12 cellular contexts compared by ENCODE assay signal in the genomic region with DNA sequence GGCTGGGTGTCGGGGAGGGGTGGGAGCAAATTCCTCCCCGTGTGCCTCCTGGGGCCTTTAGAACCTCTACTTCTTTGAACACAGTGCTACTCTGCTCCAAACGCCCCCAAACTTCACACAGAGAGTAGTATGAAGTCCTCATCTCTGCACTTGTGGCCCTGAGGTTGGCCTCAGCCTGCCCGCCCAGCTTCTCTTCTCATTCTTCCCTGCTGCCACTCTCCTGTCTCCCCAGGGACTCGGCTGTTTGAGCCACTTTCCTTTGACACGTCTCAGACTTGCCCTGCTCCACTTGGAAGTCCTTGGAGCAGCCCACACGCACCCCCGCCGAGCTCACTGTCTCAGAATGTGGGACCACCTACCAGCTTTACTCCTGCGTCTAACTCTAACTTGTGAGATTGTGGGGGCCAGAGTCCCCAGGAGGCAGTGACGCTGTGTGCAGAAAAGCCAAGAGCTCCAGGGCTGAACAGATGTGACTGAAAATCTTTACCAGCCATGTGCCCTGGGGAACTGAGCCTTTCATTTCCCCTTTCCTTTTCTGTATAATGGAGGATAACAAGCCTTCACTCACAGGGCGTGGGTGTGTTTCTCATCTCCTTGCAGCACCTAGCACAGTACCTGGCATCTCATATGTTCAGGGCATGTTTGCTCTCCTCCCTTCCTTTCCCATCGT.
DNase-seq lines count a peak whose midpoint lies in the region; ATAC-seq, FAIRE-seq and TF ChIP-seq lines count a peak whose summit lies in the region.
"Had no signal": no experiment of that assay in that cellular context is flagged by ENCODE, and none has a peak within 500 bp of the region (broad histone marks: within the 10 kb centered on the region; RNA-seq: fewer than 3 reads in every experiment).

No MANE protein-coding gene starts in this region.

- H3K4me3 Mint-ChIP-seq in H9: no peak overlapping the region
- H3K4me3 Mint-ChIP-seq in nephron progenitor cell: no peak overlapping the region

- H3K9ac ChIP-seq in H9 (ENCODE audit: extremely low read depth, insufficient read length, low read length): no peak overlapping the region
- no peak overlapping the region for H3K9ac ChIP-seq in kidney (ENCODE audit: low read length in 2 of 2)

- H3K4me1 ChIP-seq in H9 (ENCODE audit: insufficient read depth, low read length): no peaks in the 10 kb centered on the region
- H3K4me1 ChIP-seq in kidney (ENCODE audit: control insufficient read depth in 1 of 2, insufficient read depth in 1 of 2, low read depth in 1 of 2, low read length in 2 of 2): no peaks in the 10 kb centered on the region

- H2AFZ ChIP-seq in H9 (ENCODE audit: low read length): no peak overlapping the region

- no peak for DNase-seq in H9
- DNase-seq in nephron progenitor cell: no peak
- DNase-seq in NCI-H510A treated with DMSO at 0.1 percent for 48 hours (lab: John Stamatoyannopoulos, UW): no peak
- no peak for DNase-seq in NOMO-1 (lab: John Stamatoyannopoulos, UW; ENCODE audit: unreplicated experiment in 2 of 2)
- no peak for DNase-seq in activated CD4-positive, CD25-positive, alpha-beta regulatory T cell (lab: John Stamatoyannopoulos, UW)
- DNase-seq in kidney: no peak
- DNase-seq: NCI-H774; stimulated activated naive CD8-positive, alpha-beta T cell treated with anti-CD3 and anti-CD28 coated beads, Interleukin-15, Interleukin-2, amounts not matched to agents 100 U/mL and 50 U/mL, for 24 hours had no signal

- no peaks in the 10 kb centered on the region for H3K27me3 ChIP-seq in H9 (ENCODE audit: insufficient read depth, low read length)

- H2BK20ac ChIP-seq in H9 (ENCODE audit: low read depth, low read length, poor library complexity, severe bottlenecking): no peak overlapping the region

- H3K27ac Mint-ChIP-seq in H9 (peak overlapping the region in 1 of 3 experiments; percentile 24; a peak in 2 of 7 replicates), nephron progenitor cell (peak overlapping the region; percentile 80)

- no peaks in the 10 kb centered on the region for H3K23me2 ChIP-seq in H9 (ENCODE audit: insufficient read length, low read depth, low read length, poor library complexity, severe bottlenecking)

- no peaks in the 10 kb centered on the region for H3K79me2 ChIP-seq in H9 (ENCODE audit: insufficient read depth, low read length)

- peaks cover 0 to 4% of the 10 kb centered on the region in 2 donors for H3K36me3 ChIP-seq in kidney (ENCODE audit: control insufficient read depth in 1 of 2, insufficient read depth in 2 of 2, low read length in 2 of 2)

- no peak overlapping the region for H3T11ph ChIP-seq in H9 (ENCODE audit: low read length)

- H3K9me3 ChIP-seq in H9 (ENCODE audit: control insufficient read depth, low read depth, low read length) (no peaks in the 10 kb centered on the region), kidney (ENCODE audit: control insufficient read depth in 1 of 2, low read length in 2 of 2) (no peaks in the 10 kb centered on the region)

- intact Hi-C loops in kidney (cut with DNase I): no loop called here

- no peaks in the 10 kb centered on the region for H3K79me1 ChIP-seq in H9 (ENCODE audit: insufficient read depth, low read depth, low read length, poor library complexity, severe bottlenecking)

- H3K9me3 Mint-ChIP-seq in H9: no peaks in the 10 kb centered on the region
- H3K9me3 Mint-ChIP-seq in nephron progenitor cell: no peaks in the 10 kb centered on the region

- no peak overlapping the region for H3K14ac ChIP-seq in H9 (ENCODE audit: insufficient read depth, low read length)

- FAIRE-seq in kidney (lab: Jason Lieb, UNC): no peak
- FAIRE-seq: GM12892, keratinocyte had no signal

- H4K20me1 ChIP-seq in H9 (ENCODE audit: control insufficient read depth, insufficient read depth, insufficient read length): no peaks in the 10 kb centered on the region

- H2AK5ac ChIP-seq in H9 (ENCODE audit: insufficient read length, low read length): no peak overlapping the region

- H2BK120ac ChIP-seq in H9 (ENCODE audit: low read depth, low read length, poor library complexity, severe bottlenecking): no peak overlapping the region

- no peak overlapping the region for H4K91ac ChIP-seq in H9 (ENCODE audit: insufficient read length, low read depth, low read length)

- H3K4me2 ChIP-seq in H9 (ENCODE audit: insufficient read depth, insufficient read length, low read length): no peak overlapping the region

- no peak overlapping the region for H3K27ac ChIP-seq in H9 (ENCODE audit: insufficient read length, low read depth, low read length)
- no peak overlapping the region for H3K27ac ChIP-seq in kidney (ENCODE audit: low read depth in 2 of 2, low read length in 2 of 2)

- no peak overlapping the region for H3K56ac ChIP-seq in H9 (ENCODE audit: insufficient read length, low read depth, low read length)

- no peak overlapping the region for H4K5ac ChIP-seq in H9 (ENCODE audit: insufficient read length, low read depth, low read length)

- H3K4me3 ChIP-seq in kidney (ENCODE audit: low read length in 2 of 2): no peak overlapping the region

- H3K27me3 Mint-ChIP-seq in H9 (ENCODE audit: low read depth) (peaks cover 1% of the 10 kb centered on the region; the same call in 1 of the 2 replicates), nephron progenitor cell (ENCODE audit: low read depth, poor library complexity) (peaks cover 10% of the 10 kb centered on the region)

- no peak overlapping the region for H2BK5ac ChIP-seq in H9 (ENCODE audit: insufficient read length, low read length)

- no peak overlapping the region for H2BK12ac ChIP-seq in H9 (ENCODE audit: insufficient read length, low read depth, low read length)

- H3K18ac ChIP-seq in H9 (ENCODE audit: insufficient read length, low read depth, low read length): peak overlapping the region; percentile 25

- H3K4me1 Mint-ChIP-seq in H9 (peaks cover 4 to 5% of the 10 kb centered on the region in 2 experiments), nephron progenitor cell (peaks cover 64% of the 10 kb centered on the region)

- ATAC-seq in GM18873 (IDR thresholded peaks at IDR 0.05; ENCODE audit: low FRiP score, unreplicated experiment) (peak; percentile 67), HG03460 (IDR thresholded peaks at IDR 0.05; ENCODE audit: unreplicated experiment) (peak; percentile 69)
- ATAC-seq: stimulated activated naive CD8-positive, alpha-beta T cell treated with anti-CD3 and anti-CD28 coated beads, Interleukin-15, Interleukin-2, amounts not matched to agents 100 U/mL and 50 U/mL, for 24 hours had no signal

- TF ChIP-seq CTCF in H9 (conservative IDR thresholded peaks at IDR 0.05) (no peak), nephron progenitor cell (IDR thresholded peaks at IDR 0.05) (no peak), kidney (IDR thresholded peaks at IDR 0.05; ENCODE audit: borderline replicate concordance, extremely low read depth, insufficient read depth) (no peak)

- WGBS in H9 (ENCODE audit: extremely low coverage, insufficient read length, low lambda C conversion rate): no CpG with 5 or more reads among the region's 13 CpGs

- no peaks in the 10 kb centered on the region; a peak in 1 of 7 replicates for H3K36me3 Mint-ChIP-seq in H9 (ENCODE audit: insufficient read depth in 1 of 3, low read depth in 3 of 3)
- peaks cover 45% of the 10 kb centered on the region for H3K36me3 Mint-ChIP-seq in nephron progenitor cell (ENCODE audit: low read depth)

- H2BK15ac ChIP-seq in H9 (ENCODE audit: low read depth, low read length): no peak overlapping the region

- no peak overlapping the region for H4K8ac ChIP-seq in H9 (replicated peaks; ENCODE audit: insufficient read length, low read depth, low read length)

- no peak overlapping the region for H3K23ac ChIP-seq in H9 (ENCODE audit: insufficient read length, low read depth, low read length)

- no peak overlapping the region for H3K4ac ChIP-seq in H9 (ENCODE audit: low read depth, low read length)
